Comparison of ENCODE assay signal across 2 cellular contexts in the genomic region with DNA sequence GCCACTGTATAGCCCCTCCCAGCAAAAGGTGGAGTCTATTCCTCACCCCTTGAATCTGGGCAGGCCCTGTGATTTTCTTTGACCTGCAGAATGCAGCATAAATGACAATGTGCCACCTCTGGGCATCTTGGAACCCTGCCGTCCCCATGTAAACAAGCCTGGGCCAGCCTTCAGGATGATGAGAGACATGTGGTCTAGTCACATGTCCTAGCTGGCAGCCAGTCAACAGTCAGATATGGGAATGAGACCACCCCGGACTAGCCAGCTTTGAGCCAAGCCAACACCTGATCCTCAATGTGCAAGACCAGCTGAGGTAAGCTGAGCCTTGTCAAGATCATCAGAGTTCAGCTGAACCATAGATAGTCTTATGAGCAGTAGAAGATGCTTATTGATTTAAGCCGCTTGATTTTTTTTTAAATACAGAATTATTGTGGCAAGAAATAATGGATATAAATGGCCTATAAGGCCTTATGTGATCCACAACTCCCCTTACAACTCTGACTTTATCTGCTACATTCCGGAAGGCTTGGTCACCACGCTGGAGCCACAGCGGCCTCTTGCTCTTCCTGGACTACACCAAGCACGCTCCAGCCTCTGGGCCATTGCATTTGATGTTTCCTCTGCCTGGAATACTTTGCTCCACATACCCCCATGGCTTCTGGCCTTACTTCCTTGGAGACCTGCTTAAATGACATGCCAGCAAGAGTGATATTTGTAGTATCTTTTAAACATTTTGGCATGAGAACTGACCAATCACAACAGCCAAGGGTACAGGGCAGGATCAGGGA.
A peak's percentile ranks its signal among the peaks of the same experiment; 100 is the strongest.
TF ChIP-seq lines count a peak whose summit lies in the region.

No MANE protein-coding gene starts in this region.

TF ChIP-seq in IMR-90, 13 proteins besides CTCF, POLR2A, EP300 and RAD21:
- TF ChIP-seq CEBPB (IDR thresholded peaks at IDR 0.05; ENCODE audit: low read depth, low read length) (no peak), NFE2L2 (IDR thresholded peaks at IDR 0.05; ENCODE audit: low read depth, low read length) (no peak), BHLHE40 (IDR thresholded peaks at IDR 0.05; ENCODE audit: low read depth, low read length) (no peak), SMC3 (IDR thresholded peaks at IDR 0.05; ENCODE audit: low read depth, low read length) (no peak), RFX5 (IDR thresholded peaks at IDR 0.05; ENCODE audit: low read depth, low read length) (no peak), CHD1 (IDR thresholded peaks at IDR 0.05; ENCODE audit: low read depth, low read length) (no peak), FOS (IDR thresholded peaks at IDR 0.05; ENCODE audit: low read depth, low read length) (no peak), MXI1 (IDR thresholded peaks at IDR 0.05; ENCODE audit: borderline replicate concordance, low read depth, low read length) (no peak), MAFK (IDR thresholded peaks at IDR 0.05; ENCODE audit: low read depth, low read length) (no peak)
- TF ChIP-seq, protein P1, sequence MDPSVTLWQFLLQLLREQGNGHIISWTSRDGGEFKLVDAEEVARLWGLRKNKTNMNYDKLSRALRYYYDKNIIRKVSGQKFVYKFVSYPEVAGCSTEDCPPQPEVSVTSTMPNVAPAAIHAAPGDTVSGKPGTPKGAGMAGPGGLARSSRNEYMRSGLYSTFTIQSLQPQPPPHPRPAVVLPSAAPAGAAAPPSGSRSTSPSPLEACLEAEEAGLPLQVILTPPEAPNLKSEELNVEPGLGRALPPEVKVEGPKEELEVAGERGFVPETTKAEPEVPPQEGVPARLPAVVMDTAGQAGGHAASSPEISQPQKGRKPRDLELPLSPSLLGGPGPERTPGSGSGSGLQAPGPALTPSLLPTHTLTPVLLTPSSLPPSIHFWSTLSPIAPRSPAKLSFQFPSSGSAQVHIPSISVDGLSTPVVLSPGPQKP (IDR thresholded peaks at IDR 0.05; ENCODE audit: borderline replicate concordance, low read depth, low read length) = no peak
- TF ChIP-seq, protein P2, sequence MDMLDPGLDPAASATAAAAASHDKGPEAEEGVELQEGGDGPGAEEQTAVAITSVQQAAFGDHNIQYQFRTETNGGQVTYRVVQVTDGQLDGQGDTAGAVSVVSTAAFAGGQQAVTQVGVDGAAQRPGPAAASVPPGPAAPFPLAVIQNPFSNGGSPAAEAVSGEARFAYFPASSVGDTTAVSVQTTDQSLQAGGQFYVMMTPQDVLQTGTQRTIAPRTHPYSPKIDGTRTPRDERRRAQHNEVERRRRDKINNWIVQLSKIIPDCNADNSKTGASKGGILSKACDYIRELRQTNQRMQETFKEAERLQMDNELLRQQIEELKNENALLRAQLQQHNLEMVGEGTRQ (IDR thresholded peaks at IDR 0.05; ENCODE audit: low read depth, low read length) = no peak

TF ChIP-seq in K562, 482 proteins besides CTCF, POLR2A, EP300 and RAD21:
- TF ChIP-seq NFATC3 (IDR thresholded peaks at IDR 0.05) (no peak), ZNF347 (CRISPR knock-in tag; IDR thresholded peaks at IDR 0.05; ENCODE audit: low read depth) (no peak), ZNF589 (CRISPR knock-in tag; IDR thresholded peaks at IDR 0.05; ENCODE audit: low read depth) (0 out of 2 replicates have a peak, but pooled peaks have one; percentile 26), FOSL1 (tag; conservative IDR thresholded peaks at IDR 0.05) (peak; percentile 72), ZNF311 (CRISPR knock-in tag; IDR thresholded peaks at IDR 0.05) (0 out of 2 replicates have a peak, but pooled peaks have one; percentile 55), ZNF79 (CRISPR knock-in tag; IDR thresholded peaks at IDR 0.05; ENCODE audit: low read depth) (no peak), NCOA2 (IDR thresholded peaks at IDR 0.05; ENCODE audit: partially characterized antibody in 2 of 2) (no peak), ZNF584 (CRISPR knock-in tag; IDR thresholded peaks at IDR 0.05; ENCODE audit: low read depth) (peak; percentile 44; the same call in 1 of the 2 replicates), SMAD4 (CRISPR knock-in tag; conservative IDR thresholded peaks at IDR 0.05) (peak; percentile 34; the same call in 1 of the 2 replicates), ZNF175 (CRISPR knock-in tag; IDR thresholded peaks at IDR 0.05; ENCODE audit: low read depth) (0 out of 2 replicates have a peak, but pooled peaks have one; percentile 23), JUND (IDR thresholded peaks at IDR 0.05; ENCODE audit: borderline replicate concordance, low read depth, low read length) (0 out of 2 replicates have a peak, but pooled peaks have one; percentile 21), JUND (tag; IDR thresholded peaks at IDR 0.05; ENCODE audit: borderline replicate concordance, low read depth, low read length) (no peak), HDAC3 (IDR thresholded peaks at IDR 0.05; ENCODE audit: borderline replicate concordance, partially characterized antibody) (no peak)
- TF ChIP-seq, protein P3, sequence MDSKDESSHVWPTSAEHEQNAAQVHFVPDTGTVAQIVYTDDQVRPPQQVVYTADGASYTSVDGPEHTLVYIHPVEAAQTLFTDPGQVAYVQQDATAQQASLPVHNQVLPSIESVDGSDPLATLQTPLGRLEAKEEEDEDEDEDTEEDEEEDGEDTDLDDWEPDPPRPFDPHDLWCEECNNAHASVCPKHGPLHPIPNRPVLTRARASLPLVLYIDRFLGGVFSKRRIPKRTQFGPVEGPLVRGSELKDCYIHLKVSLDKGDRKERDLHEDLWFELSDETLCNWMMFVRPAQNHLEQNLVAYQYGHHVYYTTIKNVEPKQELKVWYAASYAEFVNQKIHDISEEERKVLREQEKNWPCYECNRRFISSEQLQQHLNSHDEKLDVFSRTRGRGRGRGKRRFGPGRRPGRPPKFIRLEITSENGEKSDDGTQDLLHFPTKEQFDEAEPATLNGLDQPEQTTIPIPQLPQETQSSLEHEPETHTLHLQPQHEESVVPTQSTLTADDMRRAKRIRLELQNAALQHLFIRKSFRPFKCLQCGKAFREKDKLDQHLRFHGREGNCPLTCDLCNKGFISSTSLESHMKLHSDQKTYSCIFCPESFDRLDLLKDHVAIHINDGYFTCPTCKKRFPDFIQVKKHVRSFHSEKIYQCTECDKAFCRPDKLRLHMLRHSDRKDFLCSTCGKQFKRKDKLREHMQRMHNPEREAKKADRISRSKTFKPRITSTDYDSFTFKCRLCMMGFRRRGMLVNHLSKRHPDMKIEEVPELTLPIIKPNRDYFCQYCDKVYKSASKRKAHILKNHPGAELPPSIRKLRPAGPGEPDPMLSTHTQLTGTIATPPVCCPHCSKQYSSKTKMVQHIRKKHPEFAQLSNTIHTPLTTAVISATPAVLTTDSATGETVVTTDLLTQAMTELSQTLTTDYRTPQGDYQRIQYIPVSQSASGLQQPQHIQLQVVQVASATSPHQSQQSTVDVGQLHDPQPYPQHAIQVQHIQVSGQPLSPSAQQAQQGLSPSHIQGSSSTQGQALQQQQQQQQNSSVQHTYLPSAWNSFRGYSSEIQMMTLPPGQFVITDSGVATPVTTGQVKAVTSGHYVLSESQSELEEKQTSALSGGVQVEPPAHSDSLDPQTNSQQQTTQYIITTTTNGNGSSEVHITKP (IDR thresholded peaks at IDR 0.05; ENCODE audit: partially characterized antibody) = peak; percentile 15
- TF ChIP-seq, protein P4, sequence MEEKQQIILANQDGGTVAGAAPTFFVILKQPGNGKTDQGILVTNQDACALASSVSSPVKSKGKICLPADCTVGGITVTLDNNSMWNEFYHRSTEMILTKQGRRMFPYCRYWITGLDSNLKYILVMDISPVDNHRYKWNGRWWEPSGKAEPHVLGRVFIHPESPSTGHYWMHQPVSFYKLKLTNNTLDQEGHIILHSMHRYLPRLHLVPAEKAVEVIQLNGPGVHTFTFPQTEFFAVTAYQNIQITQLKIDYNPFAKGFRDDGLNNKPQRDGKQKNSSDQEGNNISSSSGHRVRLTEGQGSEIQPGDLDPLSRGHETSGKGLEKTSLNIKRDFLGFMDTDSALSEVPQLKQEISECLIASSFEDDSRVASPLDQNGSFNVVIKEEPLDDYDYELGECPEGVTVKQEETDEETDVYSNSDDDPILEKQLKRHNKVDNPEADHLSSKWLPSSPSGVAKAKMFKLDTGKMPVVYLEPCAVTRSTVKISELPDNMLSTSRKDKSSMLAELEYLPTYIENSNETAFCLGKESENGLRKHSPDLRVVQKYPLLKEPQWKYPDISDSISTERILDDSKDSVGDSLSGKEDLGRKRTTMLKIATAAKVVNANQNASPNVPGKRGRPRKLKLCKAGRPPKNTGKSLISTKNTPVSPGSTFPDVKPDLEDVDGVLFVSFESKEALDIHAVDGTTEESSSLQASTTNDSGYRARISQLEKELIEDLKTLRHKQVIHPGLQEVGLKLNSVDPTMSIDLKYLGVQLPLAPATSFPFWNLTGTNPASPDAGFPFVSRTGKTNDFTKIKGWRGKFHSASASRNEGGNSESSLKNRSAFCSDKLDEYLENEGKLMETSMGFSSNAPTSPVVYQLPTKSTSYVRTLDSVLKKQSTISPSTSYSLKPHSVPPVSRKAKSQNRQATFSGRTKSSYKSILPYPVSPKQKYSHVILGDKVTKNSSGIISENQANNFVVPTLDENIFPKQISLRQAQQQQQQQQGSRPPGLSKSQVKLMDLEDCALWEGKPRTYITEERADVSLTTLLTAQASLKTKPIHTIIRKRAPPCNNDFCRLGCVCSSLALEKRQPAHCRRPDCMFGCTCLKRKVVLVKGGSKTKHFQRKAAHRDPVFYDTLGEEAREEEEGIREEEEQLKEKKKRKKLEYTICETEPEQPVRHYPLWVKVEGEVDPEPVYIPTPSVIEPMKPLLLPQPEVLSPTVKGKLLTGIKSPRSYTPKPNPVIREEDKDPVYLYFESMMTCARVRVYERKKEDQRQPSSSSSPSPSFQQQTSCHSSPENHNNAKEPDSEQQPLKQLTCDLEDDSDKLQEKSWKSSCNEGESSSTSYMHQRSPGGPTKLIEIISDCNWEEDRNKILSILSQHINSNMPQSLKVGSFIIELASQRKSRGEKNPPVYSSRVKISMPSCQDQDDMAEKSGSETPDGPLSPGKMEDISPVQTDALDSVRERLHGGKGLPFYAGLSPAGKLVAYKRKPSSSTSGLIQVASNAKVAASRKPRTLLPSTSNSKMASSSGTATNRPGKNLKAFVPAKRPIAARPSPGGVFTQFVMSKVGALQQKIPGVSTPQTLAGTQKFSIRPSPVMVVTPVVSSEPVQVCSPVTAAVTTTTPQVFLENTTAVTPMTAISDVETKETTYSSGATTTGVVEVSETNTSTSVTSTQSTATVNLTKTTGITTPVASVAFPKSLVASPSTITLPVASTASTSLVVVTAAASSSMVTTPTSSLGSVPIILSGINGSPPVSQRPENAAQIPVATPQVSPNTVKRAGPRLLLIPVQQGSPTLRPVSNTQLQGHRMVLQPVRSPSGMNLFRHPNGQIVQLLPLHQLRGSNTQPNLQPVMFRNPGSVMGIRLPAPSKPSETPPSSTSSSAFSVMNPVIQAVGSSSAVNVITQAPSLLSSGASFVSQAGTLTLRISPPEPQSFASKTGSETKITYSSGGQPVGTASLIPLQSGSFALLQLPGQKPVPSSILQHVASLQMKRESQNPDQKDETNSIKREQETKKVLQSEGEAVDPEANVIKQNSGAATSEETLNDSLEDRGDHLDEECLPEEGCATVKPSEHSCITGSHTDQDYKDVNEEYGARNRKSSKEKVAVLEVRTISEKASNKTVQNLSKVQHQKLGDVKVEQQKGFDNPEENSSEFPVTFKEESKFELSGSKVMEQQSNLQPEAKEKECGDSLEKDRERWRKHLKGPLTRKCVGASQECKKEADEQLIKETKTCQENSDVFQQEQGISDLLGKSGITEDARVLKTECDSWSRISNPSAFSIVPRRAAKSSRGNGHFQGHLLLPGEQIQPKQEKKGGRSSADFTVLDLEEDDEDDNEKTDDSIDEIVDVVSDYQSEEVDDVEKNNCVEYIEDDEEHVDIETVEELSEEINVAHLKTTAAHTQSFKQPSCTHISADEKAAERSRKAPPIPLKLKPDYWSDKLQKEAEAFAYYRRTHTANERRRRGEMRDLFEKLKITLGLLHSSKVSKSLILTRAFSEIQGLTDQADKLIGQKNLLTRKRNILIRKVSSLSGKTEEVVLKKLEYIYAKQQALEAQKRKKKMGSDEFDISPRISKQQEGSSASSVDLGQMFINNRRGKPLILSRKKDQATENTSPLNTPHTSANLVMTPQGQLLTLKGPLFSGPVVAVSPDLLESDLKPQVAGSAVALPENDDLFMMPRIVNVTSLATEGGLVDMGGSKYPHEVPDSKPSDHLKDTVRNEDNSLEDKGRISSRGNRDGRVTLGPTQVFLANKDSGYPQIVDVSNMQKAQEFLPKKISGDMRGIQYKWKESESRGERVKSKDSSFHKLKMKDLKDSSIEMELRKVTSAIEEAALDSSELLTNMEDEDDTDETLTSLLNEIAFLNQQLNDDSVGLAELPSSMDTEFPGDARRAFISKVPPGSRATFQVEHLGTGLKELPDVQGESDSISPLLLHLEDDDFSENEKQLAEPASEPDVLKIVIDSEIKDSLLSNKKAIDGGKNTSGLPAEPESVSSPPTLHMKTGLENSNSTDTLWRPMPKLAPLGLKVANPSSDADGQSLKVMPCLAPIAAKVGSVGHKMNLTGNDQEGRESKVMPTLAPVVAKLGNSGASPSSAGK (IDR thresholded peaks at IDR 0.05) = peak; percentile 45; the same call in 1 of the 2 replicates
- TF ChIP-seq, protein P5, sequence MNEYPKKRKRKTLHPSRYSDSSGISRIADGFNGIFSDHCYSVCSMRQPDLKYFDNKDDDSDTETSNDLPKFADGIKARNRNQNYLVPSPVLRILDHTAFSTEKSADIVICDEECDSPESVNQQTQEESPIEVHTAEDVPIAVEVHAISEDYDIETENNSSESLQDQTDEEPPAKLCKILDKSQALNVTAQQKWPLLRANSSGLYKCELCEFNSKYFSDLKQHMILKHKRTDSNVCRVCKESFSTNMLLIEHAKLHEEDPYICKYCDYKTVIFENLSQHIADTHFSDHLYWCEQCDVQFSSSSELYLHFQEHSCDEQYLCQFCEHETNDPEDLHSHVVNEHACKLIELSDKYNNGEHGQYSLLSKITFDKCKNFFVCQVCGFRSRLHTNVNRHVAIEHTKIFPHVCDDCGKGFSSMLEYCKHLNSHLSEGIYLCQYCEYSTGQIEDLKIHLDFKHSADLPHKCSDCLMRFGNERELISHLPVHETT (CRISPR knock-in tag; conservative IDR thresholded peaks at IDR 0.05 in 1 of 2, IDR thresholded peaks at IDR 0.05 in 1 of 2) = 0 out of 4 replicates have a peak, but pooled peaks of 1 of the 2 experiments have one; percentile 24
